ENCODE assay signal across 1 cellular context in genomic region chr1:20551945-20552727, GRCh38.
TF ChIP-seq lines count a peak whose summit lies in the region.

TSS of gene FAM43B (plus strand) at chr1:20552573. CDS start at chr1:20552974, 401 bp downstream.

TF ChIP-seq in HepG2, 621 proteins besides CTCF, POLR2A, EP300 and RAD21 (continued from another document and continues in another):
- TF ChIP-seq ZNF280D (CRISPR knock-in tag; IDR thresholded peaks at IDR 0.05) (peak; percentile 71; the same call in 1 of the 2 replicates), ZNF143 (CRISPR knock-in tag; IDR thresholded peaks at IDR 0.05) (0 out of 2 replicates have a peak, but pooled peaks have one; percentile 25), SSRP1 (CRISPR knock-in tag; IDR thresholded peaks at IDR 0.05) (peak; percentile 59; the same call in 1 of the 2 replicates), SMC3 (IDR thresholded peaks at IDR 0.05; ENCODE audit: low read length) (no peak), SYNCRIP (IDR thresholded peaks at IDR 0.05; ENCODE audit: insufficient read depth, low read depth, low read length) (no peak), NFKBIZ (CRISPR knock-in tag; IDR thresholded peaks at IDR 0.05) (no peak), PCBP1 (IDR thresholded peaks at IDR 0.05; ENCODE audit: borderline replicate concordance, low read depth, low read length) (peak; percentile 88; the same call in 1 of the 2 replicates), ZMYM2 (CRISPR knock-in tag; IDR thresholded peaks at IDR 0.05) (no peak), ZNF746 (CRISPR knock-in tag; IDR thresholded peaks at IDR 0.05) (peak; percentile 44; the same call in 1 of the 2 replicates), LRRFIP1 (CRISPR knock-in tag; conservative IDR thresholded peaks at IDR 0.05) (no peak), NFE2L1 (CRISPR knock-in tag; IDR thresholded peaks at IDR 0.05; ENCODE audit: borderline replicate concordance) (no peak), MAFK (conservative IDR thresholded peaks at IDR 0.05 in 1 of 2, IDR thresholded peaks at IDR 0.05 in 1 of 2; ENCODE audit: low read length in 2 of 2) (0 out of 4 replicates have a peak, but pooled peaks of 1 of the 2 experiments have one; percentile 14), ZNF577 (CRISPR knock-in tag; IDR thresholded peaks at IDR 0.05; ENCODE audit: borderline replicate concordance, low read depth) (no peak), ZNF556 (CRISPR knock-in tag; IDR thresholded peaks at IDR 0.05; ENCODE audit: borderline replicate concordance) (no peak), THAP11 (CRISPR knock-in tag; IDR thresholded peaks at IDR 0.05) (peak; percentile 65; the same call in 1 of the 2 replicates), ZSCAN21 (CRISPR knock-in tag; IDR thresholded peaks at IDR 0.05; ENCODE audit: borderline replicate concordance) (peak; percentile 48), HOXA3 (CRISPR knock-in tag; IDR thresholded peaks at IDR 0.05) (peak; percentile 60; the same call in 1 of the 2 replicates), IRX3 (CRISPR knock-in tag; IDR thresholded peaks at IDR 0.05; ENCODE audit: borderline replicate concordance, low read depth) (peak; percentile 72; the same call in 1 of the 2 replicates)
- TF ChIP-seq, protein P1, sequence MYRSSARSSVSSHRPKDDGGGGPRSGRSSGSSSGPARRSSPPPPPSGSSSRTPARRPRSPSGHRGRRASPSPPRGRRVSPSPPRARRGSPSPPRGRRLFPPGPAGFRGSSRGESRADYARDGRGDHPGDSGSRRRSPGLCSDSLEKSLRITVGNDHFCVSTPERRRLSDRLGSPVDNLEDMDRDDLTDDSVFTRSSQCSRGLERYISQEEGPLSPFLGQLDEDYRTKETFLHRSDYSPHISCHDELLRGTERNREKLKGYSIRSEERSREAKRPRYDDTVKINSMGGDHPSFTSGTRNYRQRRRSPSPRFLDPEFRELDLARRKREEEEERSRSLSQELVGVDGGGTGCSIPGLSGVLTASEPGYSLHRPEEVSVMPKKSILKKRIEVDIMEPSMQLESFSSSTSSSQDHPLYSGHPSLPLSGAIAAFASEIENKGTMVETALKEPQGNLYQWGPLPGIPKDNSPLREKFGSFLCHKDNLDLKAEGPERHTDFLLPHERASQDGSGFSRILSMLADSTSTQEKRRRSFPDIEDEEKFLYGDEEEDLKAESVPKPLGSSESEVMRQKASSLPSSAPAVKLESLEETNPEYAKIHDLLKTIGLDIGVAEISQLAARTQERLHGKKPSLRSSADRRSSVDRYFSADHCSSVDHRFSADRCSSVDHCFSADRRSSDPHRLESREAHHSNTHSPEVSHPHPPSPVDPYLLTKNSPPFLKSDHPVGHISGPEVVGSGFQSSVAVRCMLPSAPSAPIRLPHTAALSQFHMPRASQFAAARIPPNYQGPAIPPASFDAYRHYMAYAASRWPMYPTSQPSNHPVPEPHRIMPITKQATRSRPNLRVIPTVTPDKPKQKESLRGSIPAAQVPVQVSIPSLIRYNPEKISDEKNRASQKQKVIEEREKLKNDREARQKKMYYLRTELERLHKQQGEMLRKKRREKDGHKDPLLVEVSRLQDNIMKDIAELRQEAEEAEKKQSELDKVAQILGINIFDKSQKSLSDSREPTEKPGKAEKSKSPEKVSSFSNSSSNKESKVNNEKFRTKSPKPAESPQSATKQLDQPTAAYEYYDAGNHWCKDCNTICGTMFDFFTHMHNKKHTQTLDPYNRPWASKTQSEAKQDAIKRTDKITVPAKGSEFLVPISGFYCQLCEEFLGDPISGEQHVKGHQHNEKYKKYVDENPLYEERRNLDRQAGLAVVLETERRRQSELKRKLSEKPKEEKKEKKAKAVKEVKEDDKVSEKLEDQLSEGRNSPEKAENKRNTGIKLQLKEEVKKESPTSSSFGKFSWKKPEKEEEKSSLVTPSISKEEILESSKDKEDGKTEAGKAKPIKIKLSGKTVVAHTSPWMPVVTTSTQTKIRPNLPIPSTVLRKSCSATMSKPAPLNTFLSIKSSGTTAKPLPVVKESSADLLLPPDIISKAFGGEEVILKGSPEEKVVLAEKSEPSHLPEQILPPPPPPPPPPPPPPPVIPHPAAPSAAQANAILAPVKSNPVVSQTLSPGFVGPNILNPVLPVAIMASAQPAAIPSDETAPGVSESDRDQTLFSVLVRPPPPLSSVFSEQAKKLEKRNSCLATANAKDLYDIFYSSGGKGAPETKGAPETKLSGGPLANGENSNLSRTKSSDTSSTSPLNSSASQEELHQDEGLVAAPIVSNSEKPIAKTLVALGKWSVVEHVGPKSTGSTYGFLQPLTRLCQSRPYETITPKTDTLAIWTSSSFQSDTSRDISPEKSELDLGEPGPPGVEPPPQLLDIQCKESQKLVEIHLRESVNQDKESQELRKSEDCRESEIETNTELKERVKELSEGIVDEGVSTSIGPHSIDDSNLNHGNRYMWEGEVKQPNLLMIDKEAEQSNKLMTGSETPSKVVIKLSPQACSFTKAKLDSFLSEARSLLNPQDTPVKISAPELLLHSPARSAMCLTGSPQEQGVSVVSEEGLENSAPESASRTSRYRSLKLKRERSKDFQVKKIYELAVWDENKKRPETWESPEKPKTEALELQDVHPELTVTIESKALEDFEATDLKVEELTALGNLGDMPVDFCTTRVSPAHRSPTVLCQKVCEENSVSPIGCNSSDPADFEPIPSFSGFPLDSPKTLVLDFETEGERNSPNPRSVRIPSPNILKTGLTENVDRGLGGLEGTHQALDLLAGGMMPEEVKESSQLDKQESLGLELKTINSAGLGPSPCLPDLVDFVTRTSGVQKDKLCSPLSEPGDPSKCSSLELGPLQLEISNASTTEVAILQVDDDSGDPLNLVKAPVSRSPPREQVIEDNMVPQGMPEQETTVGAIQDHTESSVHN (CRISPR knock-in tag; IDR thresholded peaks at IDR 0.05), result no peak
- TF ChIP-seq, protein P2, sequence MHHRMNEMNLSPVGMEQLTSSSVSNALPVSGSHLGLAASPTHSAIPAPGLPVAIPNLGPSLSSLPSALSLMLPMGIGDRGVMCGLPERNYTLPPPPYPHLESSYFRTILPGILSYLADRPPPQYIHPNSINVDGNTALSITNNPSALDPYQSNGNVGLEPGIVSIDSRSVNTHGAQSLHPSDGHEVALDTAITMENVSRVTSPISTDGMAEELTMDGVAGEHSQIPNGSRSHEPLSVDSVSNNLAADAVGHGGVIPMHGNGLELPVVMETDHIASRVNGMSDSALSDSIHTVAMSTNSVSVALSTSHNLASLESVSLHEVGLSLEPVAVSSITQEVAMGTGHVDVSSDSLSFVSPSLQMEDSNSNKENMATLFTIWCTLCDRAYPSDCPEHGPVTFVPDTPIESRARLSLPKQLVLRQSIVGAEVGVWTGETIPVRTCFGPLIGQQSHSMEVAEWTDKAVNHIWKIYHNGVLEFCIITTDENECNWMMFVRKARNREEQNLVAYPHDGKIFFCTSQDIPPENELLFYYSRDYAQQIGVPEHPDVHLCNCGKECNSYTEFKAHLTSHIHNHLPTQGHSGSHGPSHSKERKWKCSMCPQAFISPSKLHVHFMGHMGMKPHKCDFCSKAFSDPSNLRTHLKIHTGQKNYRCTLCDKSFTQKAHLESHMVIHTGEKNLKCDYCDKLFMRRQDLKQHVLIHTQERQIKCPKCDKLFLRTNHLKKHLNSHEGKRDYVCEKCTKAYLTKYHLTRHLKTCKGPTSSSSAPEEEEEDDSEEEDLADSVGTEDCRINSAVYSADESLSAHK (CRISPR knock-in tag; IDR thresholded peaks at IDR 0.05; ENCODE audit: borderline replicate concordance), result no peak
- TF ChIP-seq, protein P3, sequence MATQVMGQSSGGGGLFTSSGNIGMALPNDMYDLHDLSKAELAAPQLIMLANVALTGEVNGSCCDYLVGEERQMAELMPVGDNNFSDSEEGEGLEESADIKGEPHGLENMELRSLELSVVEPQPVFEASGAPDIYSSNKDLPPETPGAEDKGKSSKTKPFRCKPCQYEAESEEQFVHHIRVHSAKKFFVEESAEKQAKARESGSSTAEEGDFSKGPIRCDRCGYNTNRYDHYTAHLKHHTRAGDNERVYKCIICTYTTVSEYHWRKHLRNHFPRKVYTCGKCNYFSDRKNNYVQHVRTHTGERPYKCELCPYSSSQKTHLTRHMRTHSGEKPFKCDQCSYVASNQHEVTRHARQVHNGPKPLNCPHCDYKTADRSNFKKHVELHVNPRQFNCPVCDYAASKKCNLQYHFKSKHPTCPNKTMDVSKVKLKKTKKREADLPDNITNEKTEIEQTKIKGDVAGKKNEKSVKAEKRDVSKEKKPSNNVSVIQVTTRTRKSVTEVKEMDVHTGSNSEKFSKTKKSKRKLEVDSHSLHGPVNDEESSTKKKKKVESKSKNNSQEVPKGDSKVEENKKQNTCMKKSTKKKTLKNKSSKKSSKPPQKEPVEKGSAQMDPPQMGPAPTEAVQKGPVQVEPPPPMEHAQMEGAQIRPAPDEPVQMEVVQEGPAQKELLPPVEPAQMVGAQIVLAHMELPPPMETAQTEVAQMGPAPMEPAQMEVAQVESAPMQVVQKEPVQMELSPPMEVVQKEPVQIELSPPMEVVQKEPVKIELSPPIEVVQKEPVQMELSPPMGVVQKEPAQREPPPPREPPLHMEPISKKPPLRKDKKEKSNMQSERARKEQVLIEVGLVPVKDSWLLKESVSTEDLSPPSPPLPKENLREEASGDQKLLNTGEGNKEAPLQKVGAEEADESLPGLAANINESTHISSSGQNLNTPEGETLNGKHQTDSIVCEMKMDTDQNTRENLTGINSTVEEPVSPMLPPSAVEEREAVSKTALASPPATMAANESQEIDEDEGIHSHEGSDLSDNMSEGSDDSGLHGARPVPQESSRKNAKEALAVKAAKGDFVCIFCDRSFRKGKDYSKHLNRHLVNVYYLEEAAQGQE (IDR thresholded peaks at IDR 0.05; ENCODE audit: borderline replicate concordance in 1 of 2, low read depth in 1 of 2, low read length in 2 of 2), result peak in 1 of 2 experiments; percentile 78; a peak in 2 of 4 replicates
- TF ChIP-seq, protein P4, sequence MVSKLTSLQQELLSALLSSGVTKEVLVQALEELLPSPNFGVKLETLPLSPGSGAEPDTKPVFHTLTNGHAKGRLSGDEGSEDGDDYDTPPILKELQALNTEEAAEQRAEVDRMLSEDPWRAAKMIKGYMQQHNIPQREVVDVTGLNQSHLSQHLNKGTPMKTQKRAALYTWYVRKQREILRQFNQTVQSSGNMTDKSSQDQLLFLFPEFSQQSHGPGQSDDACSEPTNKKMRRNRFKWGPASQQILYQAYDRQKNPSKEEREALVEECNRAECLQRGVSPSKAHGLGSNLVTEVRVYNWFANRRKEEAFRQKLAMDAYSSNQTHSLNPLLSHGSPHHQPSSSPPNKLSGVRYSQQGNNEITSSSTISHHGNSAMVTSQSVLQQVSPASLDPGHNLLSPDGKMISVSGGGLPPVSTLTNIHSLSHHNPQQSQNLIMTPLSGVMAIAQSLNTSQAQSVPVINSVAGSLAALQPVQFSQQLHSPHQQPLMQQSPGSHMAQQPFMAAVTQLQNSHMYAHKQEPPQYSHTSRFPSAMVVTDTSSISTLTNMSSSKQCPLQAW (CRISPR knock-in tag; IDR thresholded peaks at IDR 0.05), result peak; percentile 61; the same call in 1 of the 2 replicates
- TF ChIP-seq, protein P5, sequence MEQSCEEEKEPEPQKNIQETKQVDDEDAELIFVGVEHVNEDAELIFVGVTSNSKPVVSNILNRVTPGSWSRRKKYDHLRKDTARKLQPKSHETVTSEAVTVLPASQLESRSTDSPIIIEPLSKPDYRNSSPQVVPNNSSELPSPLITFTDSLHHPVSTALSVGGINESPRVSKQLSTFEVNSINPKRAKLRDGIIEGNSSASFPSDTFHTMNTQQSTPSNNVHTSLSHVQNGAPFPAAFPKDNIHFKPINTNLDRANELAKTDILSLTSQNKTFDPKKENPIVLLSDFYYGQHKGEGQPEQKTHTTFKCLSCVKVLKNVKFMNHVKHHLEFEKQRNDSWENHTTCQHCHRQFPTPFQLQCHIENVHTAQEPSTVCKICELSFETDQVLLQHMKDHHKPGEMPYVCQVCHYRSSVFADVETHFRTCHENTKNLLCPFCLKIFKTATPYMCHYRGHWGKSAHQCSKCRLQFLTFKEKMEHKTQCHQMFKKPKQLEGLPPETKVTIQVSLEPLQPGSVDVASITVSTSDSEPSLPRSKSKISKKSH (CRISPR knock-in tag; IDR thresholded peaks at IDR 0.05; ENCODE audit: borderline replicate concordance), result peak; percentile 63
